In genomic region chr14:74804219-74804825, GRCh38 we compare ENCODE assay signal across 9 cellular contexts. TPM values are rescaled to one million over a fixed set of nuclear protein-coding genes. Genes with fewer than 3 reads are reported as not detected.
DNase-seq lines count a peak whose midpoint lies in the region; ATAC-seq, FAIRE-seq and TF ChIP-seq lines count a peak whose summit lies in the region.
"Had no signal": no experiment of that assay in that cellular context is flagged by ENCODE, and none has a peak within 500 bp of the region (broad histone marks: within the 10 kb centered on the region; RNA-seq: fewer than 3 reads in every experiment).

No MANE protein-coding gene starts in this region.

- no peaks in the 10 kb centered on the region for H3K9me3 ChIP-seq in SK-N-SH
- H3K9me3 ChIP-seq in pancreas = no peaks in the 10 kb centered on the region

- peaks cover 44% of the 10 kb centered on the region for H3K79me2 ChIP-seq in SK-N-SH (ENCODE audit: insufficient read depth)

- H3K4me3 ChIP-seq in BJ (ENCODE audit: low read depth, low read length) = no peak overlapping the region
- no peak overlapping the region; a peak in 1 of 4 replicates for H3K4me3 ChIP-seq in SK-N-SH (ENCODE audit: low read depth in 2 of 2, low read length in 1 of 2)
- no peak overlapping the region for H3K4me3 ChIP-seq in epithelial cell of proximal tubule (ENCODE audit: low read depth, low read length)
- no peak overlapping the region for H3K4me3 ChIP-seq in pancreas

- no peaks in the 10 kb centered on the region for H3K9me2 ChIP-seq in SK-N-SH

- in situ Hi-C loops in GM13977 (cut with MboI; ENCODE audit: low pct_unique_long_range_greater_than_20kb, low sequenced_read_pairs, unreplicated experiment) = no loop called here

- no peak overlapping the region for H3K4me2 ChIP-seq in SK-N-SH

- peaks cover 5% of the 10 kb centered on the region for H3F3A ChIP-seq in SK-N-SH (replicated peaks; ENCODE audit: insufficient read depth)

- H4K20me1 ChIP-seq in SK-N-SH (ENCODE audit: insufficient read depth) = no peaks in the 10 kb centered on the region

- TF ChIP-seq RAD21 in SK-N-SH (IDR thresholded peaks at IDR 0.05; ENCODE audit: low read length) = peak; percentile 76

- H3K9ac ChIP-seq in SK-N-SH = no peak overlapping the region

- FAIRE-seq in pancreas (lab: Jason Lieb, UNC) = no peak
- FAIRE-seq: islet of Langerhans had no signal

- no peak for TF ChIP-seq EP300 in SK-N-SH (IDR thresholded peaks at IDR 0.05; ENCODE audit: borderline replicate concordance in 1 of 2, low read depth in 1 of 2, low read length in 1 of 2)

- CTCF ChIA-PET in BJ (lab: Yijun Ruan, JAX) = interaction anchor here (0.6 to 7.9 kb wide), 23 partner anchors 8 to 305 kb away, joined by 3 to 117 read pairs (median 3); partner anchors contain the start of gene LTBP2
- CTCF ChIA-PET in SK-N-SH (lab: Yijun Ruan, JAX) = interaction anchor here (0.7 to 3.0 kb wide), 14 partner anchors 12 to 444 kb away, joined by 3 to 11 read pairs (median 4); partner anchors contain the start of genes AREL1, FCF1 and LTBP2

- H3K27me3 ChIP-seq in BJ (ENCODE audit: control insufficient read depth, insufficient read depth, low read length) (no peaks in the 10 kb centered on the region), SK-N-SH (ENCODE audit: insufficient read depth) (no peaks in the 10 kb centered on the region), pancreas (no peaks in the 10 kb centered on the region)

- no peaks in the 10 kb centered on the region; a peak in 2 of 4 replicates for H3K4me1 ChIP-seq in SK-N-SH (ENCODE audit: control insufficient read depth in 1 of 2, insufficient read depth in 2 of 2, low read depth in 1 of 2, low read length in 1 of 2)
- H3K4me1 ChIP-seq in pancreas = no peaks in the 10 kb centered on the region

- intact Hi-C loops in pancreas (cut with DNase I) = loop anchor here in 1 of 3 donors (10.0 kb wide), 1 partner anchor 190 kb away; the partner anchor contains the start of gene LTBP2

- peak; percentile 53 to 74 (median 61) for ATAC-seq in pancreas
- no peak for ATAC-seq in GM21381 (IDR thresholded peaks at IDR 0.05; ENCODE audit: unreplicated experiment)

- peak; percentile 13 for DNase-seq in BJ (ENCODE audit: low read depth)
- DNase-seq in GM13977 (ENCODE audit: low spot score) = peak; percentile 37
- DNase-seq in SK-N-SH = peak; percentile 44
- DNase-seq in epithelial cell of proximal tubule (ENCODE audit: low read depth) = no peak
- peak in 1 of 6 donors; percentile 22 for DNase-seq in pancreas
- no peak for DNase-seq in NCI-H2029 treated with DMSO at 0.1 percent for 48 hours (lab: John Stamatoyannopoulos, UW)
- no peak for DNase-seq in islet precursor cell

- TF ChIP-seq CTCF in BJ (IDR thresholded peaks at IDR 0.05; ENCODE audit: insufficient read depth, low read depth, low read length) (peak; percentile 76), GM13977 (IDR thresholded peaks at IDR 0.05; ENCODE audit: extremely low read depth, insufficient read depth, missing control alignments) (peak; percentile 52), SK-N-SH (IDR thresholded peaks at IDR 0.05) (peak; percentile 83), epithelial cell of proximal tubule (conservative IDR thresholded peaks at IDR 0.05; ENCODE audit: low read depth, low read length) (peak; percentile 82), pancreas (IDR thresholded peaks at IDR 0.05) (peak in 2 of 4 donors; percentile 21 to 40)

- POLR2A ChIA-PET in BJ (lab: Charles Lee) (no interaction called here), SK-N-SH (lab: Yijun Ruan, JAX) (no interaction called here)

- WGBS in SK-N-SH (ENCODE audit: low lambda C conversion rate) = 93% methylated on average over 4 of the region's 4 CpGs
- WGBS in pancreas, 2 donors = 84 to 86% methylated on average over 4 of the region's 4 CpGs

- H2AFZ ChIP-seq in SK-N-SH (ENCODE audit: low read depth) = no peak overlapping the region

- H3K27ac ChIP-seq in SK-N-SH (ENCODE audit: low read depth in 2 of 2, low read length in 1 of 2) = no peak overlapping the region
- H3K27ac ChIP-seq in pancreas = no peak overlapping the region

- H3K36me3 ChIP-seq in BJ (ENCODE audit: control insufficient read depth, insufficient read depth, low read length) = peaks cover 2% of the 10 kb centered on the region
- peaks cover 38 to 60% of the 10 kb centered on the region in 2 experiments for H3K36me3 ChIP-seq in SK-N-SH (replicated peaks in 1 of 2; ENCODE audit: control insufficient read depth in 1 of 2, insufficient read depth in 2 of 2, low read length in 1 of 2)
- no peaks in the 10 kb centered on the region for H3K36me3 ChIP-seq in pancreas

TF ChIP-seq in SK-N-SH, 30 proteins besides CTCF, POLR2A, EP300 and RAD21:
- TF ChIP-seq PBX3 (IDR thresholded peaks at IDR 0.05) (no peak), POLR2AphosphoS5 (IDR thresholded peaks at IDR 0.05; ENCODE audit: low read depth, low read length) (no peak), SMC3 (IDR thresholded peaks at IDR 0.05; ENCODE audit: low read depth, low read length) (peak; percentile 63)

RNA-seq across cellular contexts. Expression of gene YLPM1, which starts 41.2 kb away (rescaled TPM):
- polyA plus RNA-seq in BJ (2011; rRNA removed) (5.5 and 7.2 TPM in 2 replicates), SK-N-SH (2012; rRNA removed) (9.4 and 14.0 TPM in 2 replicates), pancreas (10 to 100 TPM; 14.1 to 22.2 TPM)
- 10.3 and 25.1 TPM in 2 replicates for polyA minus RNA-seq in BJ (2011; rRNA and poly(A)+ RNA removed)
- polyA plus RNA-seq in SK-N-SH (2012; cell fraction: cytosol; rRNA removed) = 15.1 and 16.7 TPM in 2 replicates
- polyA plus RNA-seq in SK-N-SH (2012; cell fraction: nucleus; rRNA removed) = 23.2 and 37.0 TPM in 2 replicates
- total RNA-seq in epithelial cell of proximal tubule (20.3 and 22.5 TPM in 2 replicates), pancreas (10 to 100 TPM; 18.2 to 33.3 (median 25.2) TPM)

Comparison
In these comparisons a context has a peak if more than half of its experiments do, and no peak if none do; other contexts are left out.
1. DNase-seq: peak in BJ (single experiment), GM13977 (single experiment) and SK-N-SH (single experiment); none in epithelial cell of proximal tubule (single experiment), NCI-H2029 treated with DMSO at 0.1 percent for 48 hours (single experiment) and islet precursor cell (single experiment).